In genomic region chr21:26800001-26800400, GRCh38 we compare ENCODE assay signal across 18 cellular contexts. TPM values are rescaled to one million over a fixed set of nuclear protein-coding genes. Genes with fewer than 3 reads are reported as not detected.
DNase-seq lines count a peak whose midpoint lies in the region; ATAC-seq and TF ChIP-seq lines count a peak whose summit lies in the region.
"Had no signal": no experiment of that assay in that cellular context is flagged by ENCODE, and none has a peak within 500 bp of the region (broad histone marks: within the 10 kb centered on the region; RNA-seq: fewer than 3 reads in every experiment).

No MANE protein-coding gene starts in this region.

- CTCF ChIA-PET in activated CD4-positive, alpha-beta T cell treated with anti-CD3 and anti-CD28 coated beads, Interleukin-2, amount 10 ng/mL, durations not matched to agents 7 days and 5 days (lab: Charles Lee), result no interaction called here

- in situ Hi-C loops in GM23248 (cut with MboI), result no loop called here

- H2AFZ ChIP-seq in GM23248, result no peak overlapping the region

- DNase-seq in GM23248 (peak; percentile 22), left lung (peak in 1 of 2 donors; percentile 43), COLO668 (lab: John Stamatoyannopoulos, UW; ENCODE audit: unreplicated experiment) (no peak)
- no peak for DNase-seq in activated CD4-positive, alpha-beta T cell treated with anti-CD3 and anti-CD28 coated beads, Interleukin-2, amount 10 ng/mL, durations not matched to agents 7 days and 5 days
- DNase-seq: activated CD8-positive, alpha-beta T cell treated with anti-CD3 and anti-CD28 coated beads, Interleukin-2, amount 10 ng/mL, durations not matched to agents 7 days and 5 days; H7; left colon; MV-4-11; NCI-H2107; NCI-H82; stimulated activated CD4-positive, alpha-beta T cell treated with anti-CD3 and anti-CD28 coated beads, Interleukin-1b, Interleukin-23, amount 100 ng/mL, for 48 hours had no signal

- H4K20me1 ChIP-seq in GM23248 (ENCODE audit: insufficient read depth), result no peaks in the 10 kb centered on the region

- H3K9me3 ChIP-seq in GM23248 (ENCODE audit: low read depth) (no peaks in the 10 kb centered on the region), esophagus (ENCODE audit: control insufficient read depth in 2 of 2, insufficient read depth in 1 of 2, low read depth in 1 of 2, low read length in 1 of 2) (no peaks in the 10 kb centered on the region), left lung (no peaks in the 10 kb centered on the region), stomach smooth muscle (ENCODE audit: control insufficient read depth in 2 of 2, low read length in 2 of 2) (no peaks in the 10 kb centered on the region)
- H3K9me3 ChIP-seq: thoracic aorta had no signal

- H3K27ac ChIP-seq in GM23248, result 0 out of 2 replicates have a peak overlapping the region, but pooled peaks have one; percentile 78
- H3K27ac ChIP-seq in esophagus (ENCODE audit: low read depth in 2 of 2, low read length in 1 of 2), result peak overlapping the region; percentile 27 to 38
- peak overlapping the region in 1 of 2 donors; percentile 63 for H3K27ac ChIP-seq in left lung
- peak overlapping the region; percentile 53 for H3K27ac ChIP-seq in stomach smooth muscle (ENCODE audit: low read length)
- H3K27ac ChIP-seq: VCaP had no signal

- peaks cover 27% of the 10 kb centered on the region for H3F3A ChIP-seq in GM23248 (ENCODE audit: insufficient read depth)

- H3K27me3 Mint-ChIP-seq in activated CD4-positive, alpha-beta T cell treated with anti-CD3 and anti-CD28 coated beads, Interleukin-2, amount 10 ng/mL, durations not matched to agents 7 days and 5 days, result peaks cover 5% of the 10 kb centered on the region

- intact Hi-C loops in left lung (cut with DNase I), result no loop called here

- peak; percentile 81 for ATAC-seq in left lung
- no peak for ATAC-seq in HG03097 (IDR thresholded peaks at IDR 0.05; ENCODE audit: low FRiP score, unreplicated experiment)
- no peak for ATAC-seq in HG03354 (IDR thresholded peaks at IDR 0.05; ENCODE audit: poor library complexity, severe bottlenecking, unreplicated experiment)
- ATAC-seq: activated CD8-positive, alpha-beta T cell treated with anti-CD3 and anti-CD28 coated beads, Interleukin-2, amount 10 ng/mL, durations not matched to agents 7 days and 5 days; left colon; natural killer cell treated with Interleukin-12 subunit alpha and Interleukin-12 subunit beta and Interleukin-15 and Interleukin-18, amount 100 ng/mL, for 72 hours had no signal

- no peaks in the 10 kb centered on the region for H3K79me2 ChIP-seq in GM23248 (ENCODE audit: insufficient read depth)

- H3K9ac ChIP-seq in GM23248, result no peak overlapping the region
- no peak overlapping the region for H3K9ac ChIP-seq in stomach smooth muscle (ENCODE audit: low read length in 2 of 2)

- POLR2A ChIA-PET in activated CD4-positive, alpha-beta T cell treated with anti-CD3 and anti-CD28 coated beads, Interleukin-2, amount 10 ng/mL, durations not matched to agents 7 days and 5 days (lab: Charles Lee), result no interaction called here

- H3K9me3 Mint-ChIP-seq in activated CD4-positive, alpha-beta T cell treated with anti-CD3 and anti-CD28 coated beads, Interleukin-2, amount 10 ng/mL, durations not matched to agents 7 days and 5 days, result no peaks in the 10 kb centered on the region
- H3K9me3 Mint-ChIP-seq: natural killer cell treated with Interleukin-12 subunit alpha and Interleukin-12 subunit beta and Interleukin-15 and Interleukin-18, amount 100 ng/mL, for 72 hours had no signal

- no peak for TF ChIP-seq CTCF in left lung (IDR thresholded peaks at IDR 0.05)

- 34 to 52% methylated on average over 3 of the region's 3 CpGs for WGBS in GM23248 (ENCODE audit: low coverage in 1 of 2, low lambda C conversion rate in 2 of 2, missing lambda C conversion rate in 2 of 2), 2 experiments
- WGBS in esophagus, 2 donors, result 55% methylated on average over 3 of the region's 3 CpGs

- H3K27me3 ChIP-seq in GM23248 (replicated peaks; ENCODE audit: insufficient read depth), result no peaks in the 10 kb centered on the region
- no peaks in the 10 kb centered on the region for H3K27me3 ChIP-seq in esophagus (ENCODE audit: control insufficient read depth in 1 of 2, insufficient read depth in 2 of 2, low read length in 2 of 2)
- no peaks in the 10 kb centered on the region for H3K27me3 ChIP-seq in left lung
- H3K27me3 ChIP-seq in stomach smooth muscle (ENCODE audit: control insufficient read depth in 1 of 2, insufficient read depth in 2 of 2, low read length in 2 of 2), result no peaks in the 10 kb centered on the region

- H3K27ac Mint-ChIP-seq in activated CD4-positive, alpha-beta T cell treated with anti-CD3 and anti-CD28 coated beads, Interleukin-2, amount 10 ng/mL, durations not matched to agents 7 days and 5 days, result no peak overlapping the region
- H3K27ac Mint-ChIP-seq: activated CD8-positive, alpha-beta T cell treated with anti-CD3 and anti-CD28 coated beads, Interleukin-2, amount 10 ng/mL, durations not matched to agents 7 days and 5 days; natural killer cell treated with Interleukin-12 subunit alpha and Interleukin-12 subunit beta and Interleukin-15 and Interleukin-18, amount 100 ng/mL, for 72 hours had no signal

- H3K4me1 ChIP-seq in GM23248 (ENCODE audit: insufficient read depth), result peaks cover 43% of the 10 kb centered on the region
- no peaks in the 10 kb centered on the region for H3K4me1 ChIP-seq in esophagus (ENCODE audit: control insufficient read depth in 2 of 2, insufficient read depth in 2 of 2, low read length in 1 of 2)
- peaks cover 4 to 10% of the 10 kb centered on the region in 2 donors for H3K4me1 ChIP-seq in left lung
- H3K4me1 ChIP-seq in stomach smooth muscle (ENCODE audit: control insufficient read depth, insufficient read depth, low read length), result no peaks in the 10 kb centered on the region

- H3K4me2 ChIP-seq in GM23248 (ENCODE audit: unreplicated experiment), result no peak overlapping the region

- no peaks in the 10 kb centered on the region for H3K4me1 Mint-ChIP-seq in activated CD4-positive, alpha-beta T cell treated with anti-CD3 and anti-CD28 coated beads, Interleukin-2, amount 10 ng/mL, durations not matched to agents 7 days and 5 days

- H3K4me3 Mint-ChIP-seq in activated CD4-positive, alpha-beta T cell treated with anti-CD3 and anti-CD28 coated beads, Interleukin-2, amount 10 ng/mL, durations not matched to agents 7 days and 5 days, result no peak overlapping the region
- H3K4me3 Mint-ChIP-seq: activated CD8-positive, alpha-beta T cell treated with anti-CD3 and anti-CD28 coated beads, Interleukin-2, amount 10 ng/mL, durations not matched to agents 7 days and 5 days; natural killer cell treated with Interleukin-12 subunit alpha and Interleukin-12 subunit beta and Interleukin-15 and Interleukin-18, amount 100 ng/mL, for 72 hours had no signal

- no peaks in the 10 kb centered on the region for H3K36me3 Mint-ChIP-seq in activated CD4-positive, alpha-beta T cell treated with anti-CD3 and anti-CD28 coated beads, Interleukin-2, amount 10 ng/mL, durations not matched to agents 7 days and 5 days (ENCODE audit: low read depth)
- H3K36me3 Mint-ChIP-seq: natural killer cell treated with Interleukin-12 subunit alpha and Interleukin-12 subunit beta and Interleukin-15 and Interleukin-18, amount 100 ng/mL, for 72 hours had no signal

- H3K4me3 ChIP-seq in GM23248 (no peak overlapping the region), esophagus (ENCODE audit: low read depth in 1 of 2, low read length in 2 of 2) (no peak overlapping the region), left lung (no peak overlapping the region), stomach smooth muscle (ENCODE audit: low read length in 2 of 2) (no peak overlapping the region)
- H3K4me3 ChIP-seq: thoracic aorta had no signal

- H3K36me3 ChIP-seq in GM23248 (ENCODE audit: low read depth), result no peaks in the 10 kb centered on the region
- no peaks in the 10 kb centered on the region for H3K36me3 ChIP-seq in esophagus (ENCODE audit: control insufficient read depth in 2 of 2, insufficient read depth in 2 of 2, low read length in 1 of 2)
- H3K36me3 ChIP-seq in left lung, result no peaks in the 10 kb centered on the region
- H3K36me3 ChIP-seq in stomach smooth muscle (ENCODE audit: control insufficient read depth in 2 of 2, insufficient read depth in 2 of 2, low read length in 2 of 2), result no peaks in the 10 kb centered on the region
- H3K36me3 ChIP-seq: thoracic aorta had no signal

- no peaks in the 10 kb centered on the region for H3K9me2 ChIP-seq in GM23248 (ENCODE audit: insufficient read depth)

RNA-seq across cellular contexts. Expression of gene ADAMTS1, which starts 45.2 kb away (rescaled TPM):
- 165 and 166 TPM in 2 replicates for total RNA-seq in GM23248 (2014; rRNA removed; shearing (Covaris generic))
- polyA plus RNA-seq in GM23248 (2016; fragmentation: Nextera tagmentation; extraction: Ambion mirVana), result 211 and 214 TPM in 2 replicates
- polyA plus RNA-seq in esophagus, result 10 to 100 TPM in 1 of 2 donors, 1 to 10 TPM in 1; 5.2 to 10.2 TPM
- 100 to 1,000 TPM in 1 of 2 donors, 10 to 100 TPM in 1; 54.2 to 101 TPM for total RNA-seq in left lung
- 1 to 10 TPM; 1.1 to 2.4 TPM for total RNA-seq in activated CD4-positive, alpha-beta T cell treated with anti-CD3 and anti-CD28 coated beads, Interleukin-2, amount 10 ng/mL, durations not matched to agents 7 days and 5 days

Comparison
In these comparisons a context has a peak if more than half of its experiments do, and no peak if none do; other contexts are left out.
1. RNA of gene ADAMTS1, which starts 45.2 kb away (total RNA-seq): 165 to 166 TPM in GM23248 and 54.2 to 101 TPM in left lung; 1.1 to 2.4 TPM in activated CD4-positive, alpha-beta T cell treated with anti-CD3 and anti-CD28 coated beads, Interleukin-2, amount 10 ng/mL, durations not matched to agents 7 days and 5 days; every median in the first group is over 10 times any median in the second.